In genomic region chr1:44730741-44731512, GRCh38 we compare ENCODE assay signal across 8 cellular contexts. TPM values are rescaled to one million over a fixed set of nuclear protein-coding genes. Genes with fewer than 3 reads are reported as not detected.
DNase-seq lines count a peak whose midpoint lies in the region; ATAC-seq, FAIRE-seq and TF ChIP-seq lines count a peak whose summit lies in the region.

TSS of gene RNU5D-1 (minus strand) at chr1:44731170.

- H3K27me3 ChIP-seq in brain microvascular endothelial cell (replicated peaks) (no peaks in the 10 kb centered on the region), iPS-18a (ENCODE audit: control insufficient read depth, insufficient read depth, low read length) (no peaks in the 10 kb centered on the region), skeletal muscle satellite cell (ENCODE audit: control insufficient read depth, insufficient read depth, low read length) (no peaks in the 10 kb centered on the region)

- H3K36me3 ChIP-seq in brain microvascular endothelial cell (replicated peaks) (no peaks in the 10 kb centered on the region), iPS-18a (ENCODE audit: control insufficient read depth, low read depth, low read length) (no peaks in the 10 kb centered on the region), skeletal muscle satellite cell (ENCODE audit: insufficient read depth, low read length) (no peaks in the 10 kb centered on the region)

- H3K9ac ChIP-seq in iPS-18a (ENCODE audit: low read length): peak within 1 kb of the TSS; percentile 79
- H3K9ac ChIP-seq in skeletal muscle satellite cell (ENCODE audit: low read depth, low read length): peak within 1 kb of the TSS; percentile 76

- peak within 1 kb of the TSS; percentile 86 to 94 for H3K27ac ChIP-seq in A549
- H3K27ac ChIP-seq in brain microvascular endothelial cell: peak within 1 kb of the TSS; percentile 100
- H3K27ac ChIP-seq in iPS-18a (ENCODE audit: low read length): peak within 1 kb of the TSS; percentile 97

- H3K9me3 ChIP-seq in A549: no peaks in the 10 kb centered on the region
- H3K9me3 ChIP-seq in iPS-18a (ENCODE audit: control insufficient read depth, low read depth, low read length): no peaks in the 10 kb centered on the region
- no peaks in the 10 kb centered on the region for H3K9me3 ChIP-seq in skeletal muscle satellite cell (replicated peaks; ENCODE audit: low read length)

- ATAC-seq in A549: peak; percentile 90 to 93
- peak; percentile 60 for ATAC-seq in GM18858 (IDR thresholded peaks at IDR 0.05; ENCODE audit: unreplicated experiment)
- ATAC-seq in HG03066 (IDR thresholded peaks at IDR 0.05; ENCODE audit: low read depth, unreplicated experiment): peak; percentile 59

- peak; percentile 68 for TF ChIP-seq CTCF in A549 (IDR thresholded peaks at IDR 0.05)
- TF ChIP-seq CTCF in brain microvascular endothelial cell (IDR thresholded peaks at IDR 0.05; ENCODE audit: low read depth, low read length, missing control alignments): peak; percentile 85

- FAIRE-seq in A549 (lab: Jason Lieb, UNC): no peak
- peak; percentile 90 for FAIRE-seq in TTC549 (lab: Jason Lieb, UNC)

- WGBS in A549 (ENCODE audit: missing lambda C conversion rate): under 1% methylated on average over 19 of the region's 19 CpGs

- CTCF ChIA-PET in A549 (lab: Yijun Ruan, JAX): interaction anchor here (0.6 to 2.5 kb wide), 33 partner anchors 9 to 588 kb away, joined by 3 to 22 read pairs (median 4); partner anchors contain the start of genes BEST4, KIF2C, PLK3 and RPS8

- no peak for TF ChIP-seq RAD21 in A549 (conservative IDR thresholded peaks at IDR 0.05 in 1 of 2, IDR thresholded peaks at IDR 0.05 in 1 of 2)

- DNase-seq in A549 (ENCODE audit: low read depth in 1 of 2, low spot score in 1 of 2) (peak; percentile 72 to 94), NCI-H2107 (lab: John Stamatoyannopoulos, UW) (peak; percentile 94), brain microvascular endothelial cell (peak; percentile 98)

- peaks cover 19% of the 10 kb centered on the region for H3K4me1 ChIP-seq in A549
- peaks cover 4% of the 10 kb centered on the region for H3K4me1 ChIP-seq in iPS-18a (ENCODE audit: control insufficient read depth, low read depth, low read length)
- peaks cover 25% of the 10 kb centered on the region for H3K4me1 ChIP-seq in skeletal muscle satellite cell (ENCODE audit: control insufficient read depth, insufficient read depth, low read length)

- POLR2A ChIA-PET in A549 (lab: Yijun Ruan, JAX): interaction anchor here (0.6 to 5.0 kb wide), 14 partner anchors 8 to 573 kb away, joined by 3 to 137 read pairs (median 5); partner anchors contain the start of genes BTBD19, DYNLT4, KIF2C and PLK3

- peak; percentile 81 for TF ChIP-seq POLR2A in A549 (IDR thresholded peaks at IDR 0.05; ENCODE audit: low read length)

- in situ Hi-C loops in brain microvascular endothelial cell (cut with HindIII; ENCODE audit: low pct_ligation_motif_present, low sequenced_read_pairs): no loop called here

- TF ChIP-seq EP300 in A549 (IDR thresholded peaks at IDR 0.05): no peak

- H3K4me3 ChIP-seq in A549 (peak within 1 kb of the TSS; percentile 35), brain microvascular endothelial cell (ENCODE audit: low read depth, low read length) (no peak within 1 kb of the TSS), iPS-18a (ENCODE audit: low read length) (no peak within 1 kb of the TSS), skeletal muscle satellite cell (ENCODE audit: low read length) (no peak within 1 kb of the TSS)

- H3K4me2 ChIP-seq in A549 (peak within 1 kb of the TSS; percentile 63), skeletal muscle satellite cell (ENCODE audit: low read length) (peak within 1 kb of the TSS; percentile 49)

TF ChIP-seq in A549, 52 proteins besides CTCF, POLR2A, EP300 and RAD21 (continues in another document):
- TF ChIP-seq CEBPB (IDR thresholded peaks at IDR 0.05): no peak
- no peak for TF ChIP-seq ZNF302 (CRISPR knock-in tag; IDR thresholded peaks at IDR 0.05)
- TF ChIP-seq FOSL2 (IDR thresholded peaks at IDR 0.05): peak; percentile 25; the same call in 1 of the 2 replicates
- TF ChIP-seq FOSL2 (CRISPR knock-in tag; IDR thresholded peaks at IDR 0.05): peak; percentile 86
- TF ChIP-seq KDM5A (IDR thresholded peaks at IDR 0.05): no peak
- no peak for TF ChIP-seq CHD4 (IDR thresholded peaks at IDR 0.05; ENCODE audit: borderline replicate concordance)
- 0 out of 2 replicates have a peak, but pooled peaks have one; percentile 33 for TF ChIP-seq JUNB (IDR thresholded peaks at IDR 0.05)
- peak; percentile 48; the same call in 1 of the 2 replicates for TF ChIP-seq HOXB5 (CRISPR knock-in tag; IDR thresholded peaks at IDR 0.05)
- no peak for TF ChIP-seq NR3C1 (IDR thresholded peaks at IDR 0.05)
- peak; percentile 100 for TF ChIP-seq BCL3 (IDR thresholded peaks at IDR 0.05)
- TF ChIP-seq NFE2L2 (conservative IDR thresholded peaks at IDR 0.05; ENCODE audit: low read length): no peak
- TF ChIP-seq MAFK (IDR thresholded peaks at IDR 0.05; ENCODE audit: partially characterized antibody): peak; percentile 29
- peak; percentile 75 for TF ChIP-seq MAX (IDR thresholded peaks at IDR 0.05)
- TF ChIP-seq CBX2 (IDR thresholded peaks at IDR 0.05; ENCODE audit: borderline replicate concordance, low read depth): no peak
- no peak for TF ChIP-seq PHF8 (IDR thresholded peaks at IDR 0.05; ENCODE audit: borderline replicate concordance, low read depth)
- TF ChIP-seq EHF (CRISPR knock-in tag; IDR thresholded peaks at IDR 0.05): peak; percentile 44; the same call in 1 of the 2 replicates
- peak; percentile 95; the same call in 1 of the 2 replicates for TF ChIP-seq HMGXB4 (CRISPR knock-in tag; IDR thresholded peaks at IDR 0.05; ENCODE audit: borderline replicate concordance)
- TF ChIP-seq HOXA7 (CRISPR knock-in tag; IDR thresholded peaks at IDR 0.05): peak; percentile 99
- 0 out of 3 replicates have a peak, but pooled peaks have one; percentile 22 for TF ChIP-seq SMC3 (IDR thresholded peaks at IDR 0.05)
- no peak for TF ChIP-seq BHLHE40 (IDR thresholded peaks at IDR 0.05; ENCODE audit: low read depth, low read length)
- TF ChIP-seq RARB (CRISPR knock-in tag; IDR thresholded peaks at IDR 0.05): peak; percentile 99
- peak; percentile 99 for TF ChIP-seq FOSB (CRISPR knock-in tag; IDR thresholded peaks at IDR 0.05)
- TF ChIP-seq TFCP2L1 (CRISPR knock-in tag; IDR thresholded peaks at IDR 0.05): peak; percentile 99
- no peak for TF ChIP-seq CBX8 (IDR thresholded peaks at IDR 0.05)
- TF ChIP-seq ZFP36 (IDR thresholded peaks at IDR 0.05; ENCODE audit: borderline replicate concordance, partially characterized antibody): no peak
- peak; percentile 88; the same call in 1 of the 2 replicates for TF ChIP-seq ATOH8 (CRISPR knock-in tag; IDR thresholded peaks at IDR 0.05; ENCODE audit: low read depth)
- TF ChIP-seq KDM1A (IDR thresholded peaks at IDR 0.05; ENCODE audit: low read depth): no peak
- TF ChIP-seq EHMT2 (IDR thresholded peaks at IDR 0.05; ENCODE audit: low read depth): no peak
- peak; percentile 33; the same call in 1 of the 2 replicates for TF ChIP-seq MAZ (IDR thresholded peaks at IDR 0.05; ENCODE audit: borderline replicate concordance, low read depth, low read length)
- TF ChIP-seq FOXS1 (CRISPR knock-in tag; IDR thresholded peaks at IDR 0.05): peak; percentile 14; the same call in 1 of the 2 replicates
- TF ChIP-seq HEYL (CRISPR knock-in tag; IDR thresholded peaks at IDR 0.05): no peak
- no peak for TF ChIP-seq SREBF2 (IDR thresholded peaks at IDR 0.05)
- TF ChIP-seq MYC (IDR thresholded peaks at IDR 0.05; ENCODE audit: borderline replicate concordance, low read length): no peak

RNA-seq across cellular contexts. Expression of gene RNU5D-1, which starts in this region (rescaled TPM):
- polyA plus RNA-seq in A549 (2011; rRNA removed) (not detected in 2 replicates), A549 (2017; fragmentation: RNase III; extraction: RNeasy Plus Mini Kit Qiagen cat#74134 plus additional on column Dnase treatment) (not detected in 3 replicates)
- not detected in 2 replicates for polyA plus RNA-seq in A549 (2012; cell fraction: cytosol; rRNA removed)
- not detected in 2 replicates for polyA plus RNA-seq in A549 (2012; cell fraction: nucleus; rRNA removed)
- under 0.01 TPM in 2 replicates for polyA minus RNA-seq in A549 (2011; rRNA and poly(A)+ RNA removed)
- total RNA-seq in skeletal muscle satellite cell (2012; rRNA removed): not detected in 2 replicates

Comparison
In these comparisons a context has a peak if more than half of its experiments do, and no peak if none do; other contexts are left out.
1. Peak in DNase-seq, ATAC-seq, H3K4me3 ChIP-seq, H3K27ac ChIP-seq and H3K4me2 ChIP-seq in A549; RNA of the gene not detected or under 1 TPM.